Comparison of ENCODE assay signal across 8 cellular contexts in the genomic region with DNA sequence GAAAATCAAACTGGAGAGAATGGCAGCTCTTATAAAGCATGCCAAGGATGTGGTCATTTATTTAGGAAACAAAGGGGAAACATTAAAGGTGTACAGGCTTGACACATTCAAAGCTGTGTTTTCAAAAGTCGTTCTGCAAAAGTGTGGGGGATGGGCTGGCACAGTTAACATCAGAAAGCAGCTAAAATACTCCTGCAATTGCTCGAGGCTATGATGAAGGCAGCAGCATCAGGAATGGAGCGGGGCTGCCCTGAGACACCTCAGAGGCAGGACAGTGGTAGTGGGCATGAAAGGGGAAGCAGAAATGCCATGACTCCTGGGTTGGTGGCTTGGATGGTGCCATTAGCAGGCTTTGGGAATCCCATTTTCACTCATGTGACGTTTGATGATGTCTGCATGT. TPM values are rescaled to one million over a fixed set of nuclear protein-coding genes. Genes with fewer than 3 reads are reported as not detected.
DNase-seq lines count a peak whose midpoint lies in the region; ATAC-seq and TF ChIP-seq lines count a peak whose summit lies in the region.

No MANE protein-coding gene starts in this region.

- H3K27ac ChIP-seq in DND-41 (ENCODE audit: low read length) (peak overlapping the region; percentile 99), neutrophil (no peak overlapping the region)

- H3K4me1 ChIP-seq in DND-41 (ENCODE audit: insufficient read depth, low read length) (peaks cover 70% of the 10 kb centered on the region), neutrophil (ENCODE audit: control insufficient read depth in 1 of 2, insufficient read depth in 1 of 2, low read depth in 1 of 2, low read length in 1 of 2) (peaks cover 40 to 44% of the 10 kb centered on the region in 2 experiments)

- no peak for ATAC-seq in DND-41 (ENCODE audit: insufficient read depth, low read depth)
- ATAC-seq in HG03175 (IDR thresholded peaks at IDR 0.05; ENCODE audit: unreplicated experiment) = no peak

- H3K79me2 ChIP-seq in DND-41 (ENCODE audit: insufficient read depth, low read length) = peaks cover 96% of the 10 kb centered on the region

- H3K4me2 ChIP-seq in DND-41 (ENCODE audit: insufficient read depth, low read length) = peak overlapping the region; percentile 95

- H3K27me3 ChIP-seq in DND-41 (ENCODE audit: insufficient read depth, low read length, poor library complexity) (no peaks in the 10 kb centered on the region), neutrophil (no peaks in the 10 kb centered on the region)

- H3K9ac ChIP-seq in DND-41 (ENCODE audit: low read depth, low read length) = peak overlapping the region; percentile 83

- H4K20me1 ChIP-seq in DND-41 (ENCODE audit: insufficient read depth, low read length) = peaks cover 38% of the 10 kb centered on the region

- no peak for DNase-seq in DND-41
- peak; percentile 15 for DNase-seq in NCI-H1105 (lab: John Stamatoyannopoulos, UW)
- DNase-seq in dermis blood vessel endothelial cell = peak; percentile 11
- DNase-seq in NCI-H510A (lab: John Stamatoyannopoulos, UW) = no peak
- no peak for DNase-seq in GM19240 (ENCODE audit: insufficient read length, low spot score)
- DNase-seq in NCI-H2227 (lab: John Stamatoyannopoulos, UW; ENCODE audit: unreplicated experiment) = no peak

- H3K36me3 ChIP-seq in DND-41 (ENCODE audit: insufficient read depth, low read length) = peaks cover 64% of the 10 kb centered on the region
- peaks cover 3% of the 10 kb centered on the region for H3K36me3 ChIP-seq in neutrophil

- H3K4me3 ChIP-seq in DND-41 (ENCODE audit: low read depth in 1 of 2, low read length in 2 of 2) (peak overlapping the region; percentile 76 to 91), neutrophil (ENCODE audit: low read depth in 1 of 2, low read length in 1 of 2) (peak overlapping the region; percentile 93 to 100)

- H2AFZ ChIP-seq in DND-41 (ENCODE audit: low read depth, low read length) = peak overlapping the region; percentile 62; the same call in 1 of the 2 replicates

- H3K9me3 ChIP-seq in DND-41 (ENCODE audit: insufficient read depth, low read length, severe bottlenecking) (no peaks in the 10 kb centered on the region), neutrophil (no peaks in the 10 kb centered on the region)

- peak; percentile 5 for TF ChIP-seq CTCF in DND-41 (IDR thresholded peaks at IDR 0.05; ENCODE audit: borderline replicate concordance, extremely low read depth, low read length, poor library complexity, severe bottlenecking)
- no peak for TF ChIP-seq CTCF in neutrophil (IDR thresholded peaks at IDR 0.05)

RNA-seq across cellular contexts. Expression of a gene that starts 0.7 kb away (rescaled TPM):
- total RNA-seq in dermis blood vessel endothelial cell = 20.6 and 38.5 TPM in 2 replicates

RNA-seq across cellular contexts. Expression of a gene that starts 1.4 kb away (rescaled TPM):
- total RNA-seq in dermis blood vessel endothelial cell = 40.7 and 42.0 TPM in 2 replicates

RNA-seq across cellular contexts. Expression of a gene that starts 30.1 kb away (rescaled TPM):
- 58.7 and 76.3 TPM in 2 replicates for total RNA-seq in dermis blood vessel endothelial cell

RNA-seq across cellular contexts. Expression of a gene that starts 30.3 kb away (rescaled TPM):
- total RNA-seq in dermis blood vessel endothelial cell = 24.5 and 27.2 TPM in 2 replicates

RNA-seq across cellular contexts. Expression of a gene that starts 53.1 kb away (rescaled TPM):
- not detected in 2 replicates for total RNA-seq in dermis blood vessel endothelial cell

Comparison
In these comparisons a context has a peak if more than half of its experiments do, and no peak if none do; other contexts are left out.
1. DNase-seq: peak in NCI-H1105 (single experiment) and dermis blood vessel endothelial cell (single experiment); none in DND-41 (single experiment), NCI-H510A (single experiment), GM19240 (single experiment) and NCI-H2227 (single experiment).